17 cellular contexts compared by ENCODE assay signal in the genomic region with DNA sequence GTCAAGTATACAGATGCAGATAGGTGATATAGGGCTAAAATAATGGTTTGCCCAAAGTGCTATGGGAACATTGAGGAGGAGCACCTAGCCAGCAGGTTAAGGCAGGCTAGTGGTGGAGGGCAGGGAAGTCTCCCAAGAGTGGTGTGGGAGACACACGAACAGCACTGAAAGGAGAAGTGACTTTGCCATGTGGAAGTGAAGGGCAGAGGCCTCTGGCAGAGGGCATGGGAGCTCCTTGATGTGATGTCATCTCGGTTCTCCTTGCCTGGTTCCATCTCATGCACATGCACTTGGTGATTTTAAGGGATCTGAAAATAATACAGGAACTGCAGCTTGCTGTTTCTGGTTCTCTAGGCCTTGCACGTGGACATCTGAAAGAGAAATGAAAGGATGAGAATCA.
"Had no signal": no experiment of that assay in that cellular context is flagged by ENCODE, and none has a peak within 500 bp of the region (broad histone marks: within the 10 kb centered on the region; RNA-seq: fewer than 3 reads in every experiment).

No MANE protein-coding gene starts in this region.

- H3K27me3 ChIP-seq: colonic mucosa, ovary, sigmoid colon, spleen, upper lobe of left lung had no signal

- H3K36me3 ChIP-seq: colonic mucosa, ovary, sigmoid colon, spleen, upper lobe of left lung had no signal

- H3K4me3 ChIP-seq: colonic mucosa, mucosa of descending colon, ovary, sigmoid colon, spleen, upper lobe of left lung had no signal

- H3K4me3 Mint-ChIP-seq: activated CD4-positive, alpha-beta T cell treated with anti-CD3 and anti-CD28 coated beads for 36 hours; activated naive CD8-positive, alpha-beta T cell treated with anti-CD3 and anti-CD28 coated beads, Interleukin-2, amount 10 ng/mL, durations not matched to agents 7 days and 5 days; naive thymus-derived CD4-positive, alpha-beta T cell; stimulated activated naive CD8-positive, alpha-beta T cell treated with anti-CD3 and anti-CD28 coated beads, Interleukin-15, amount 100 ng/mL, for 72 hours had no signal

- H3K4me1 Mint-ChIP-seq: activated CD4-positive, alpha-beta T cell treated with anti-CD3 and anti-CD28 coated beads for 36 hours; stimulated activated naive CD8-positive, alpha-beta T cell treated with anti-CD3 and anti-CD28 coated beads, Interleukin-15, amount 100 ng/mL, for 72 hours had no signal

- DNase-seq: activated CD4-positive, alpha-beta T cell treated with anti-CD3 and anti-CD28 coated beads for 36 hours; activated CD8-positive, alpha-beta memory T cell treated with anti-CD3 and anti-CD28 coated beads, Interleukin-2, amount 50 U/mL, for 48 hours; activated gamma-delta T cell treated with Interleukin-2 at 50 U/mL for 16 hours; activated naive CD8-positive, alpha-beta T cell treated with anti-CD3 and anti-CD28 coated beads, Interleukin-2, amount 10 ng/mL, durations not matched to agents 7 days and 5 days; central memory CD4-positive, alpha-beta T cell; colonic mucosa; foreskin fibroblast; hippocampal formation; mucosa of descending colon; naive thymus-derived CD4-positive, alpha-beta T cell; ovary; sigmoid colon; spleen; stimulated activated naive CD8-positive, alpha-beta T cell treated with anti-CD3 and anti-CD28 coated beads, Interleukin-15, amount 100 ng/mL, for 72 hours; T-helper 9 cell; upper lobe of left lung had no signal

- H3K27ac Mint-ChIP-seq: activated CD4-positive, alpha-beta T cell treated with anti-CD3 and anti-CD28 coated beads for 36 hours; activated naive CD8-positive, alpha-beta T cell treated with anti-CD3 and anti-CD28 coated beads, Interleukin-2, amount 10 ng/mL, durations not matched to agents 7 days and 5 days; brain; naive thymus-derived CD4-positive, alpha-beta T cell; stimulated activated naive CD8-positive, alpha-beta T cell treated with anti-CD3 and anti-CD28 coated beads, Interleukin-15, amount 100 ng/mL, for 72 hours had no signal

- H3K27ac ChIP-seq: colonic mucosa, ovary, sigmoid colon, spleen, upper lobe of left lung had no signal

- H3K4me1 ChIP-seq: colonic mucosa had no signal

- H3K9me3 ChIP-seq: colonic mucosa, ovary had no signal
